9 cellular contexts compared by ENCODE assay signal in genomic region chr9:88198346-88198807, GRCh38.
DNase-seq lines count a peak whose midpoint lies in the region; ATAC-seq and TF ChIP-seq lines count a peak whose summit lies in the region.
"Had no signal": no experiment of that assay in that cellular context is flagged by ENCODE, and none has a peak within 500 bp of the region (broad histone marks: within the 10 kb centered on the region; RNA-seq: fewer than 3 reads in every experiment).

No MANE protein-coding gene starts in this region.

- POLR2A ChIA-PET in HEK293T (lab: Yijun Ruan, JAX): no interaction called here

- H3K27ac ChIP-seq in SK-N-MC: peak overlapping the region; percentile 98
- H3K27ac ChIP-seq in stomach: peak overlapping the region in 3 of 5 donors; percentile 41 to 55 (median 54)

- no peak for TF ChIP-seq POLR2A in stomach (IDR thresholded peaks at IDR 0.05)

- peak overlapping the region; percentile 74 for H3K9ac ChIP-seq in SK-N-MC (ENCODE audit: insufficient read length)

- ATAC-seq in HG03196 (IDR thresholded peaks at IDR 0.05; ENCODE audit: unreplicated experiment): no peak
- ATAC-seq in HG03520 (IDR thresholded peaks at IDR 0.05; ENCODE audit: unreplicated experiment): no peak

- no peak for TF ChIP-seq EP300 in stomach (IDR thresholded peaks at IDR 0.05)

- 42 to 69% (median 56%) methylated on average over 7 of the region's 7 CpGs for WGBS in stomach, 5 donors

- no peaks in the 10 kb centered on the region for H3K27me3 ChIP-seq in stomach

- intact Hi-C loops in stomach (cut with DNase I; ENCODE audit: low total_unique reads): no loop called here

- H3K9me3 ChIP-seq in SK-N-MC (ENCODE audit: low read depth, low read length) (no peaks in the 10 kb centered on the region), stomach (no peaks in the 10 kb centered on the region)

- TF ChIP-seq CTCF in fibroblast of villous mesenchyme (IDR thresholded peaks at IDR 0.05; ENCODE audit: insufficient read depth, low read depth, low read length) (no peak), stomach (IDR thresholded peaks at IDR 0.05) (no peak)

- H3K36me3 ChIP-seq in SK-N-MC (ENCODE audit: insufficient read depth, low read length): no peaks in the 10 kb centered on the region
- no peaks in the 10 kb centered on the region for H3K36me3 ChIP-seq in stomach

- CTCF ChIA-PET in HEK293T (lab: Yijun Ruan, JAX): no interaction called here

- H3K4me3 ChIP-seq in SK-N-MC (peak overlapping the region; percentile 71), fibroblast of villous mesenchyme (ENCODE audit: low read depth, low read length) (peak overlapping the region; percentile 38), stomach (peak overlapping the region; percentile 10 to 24 (median 20))

- DNase-seq in HEK293T (ENCODE audit: extremely low spot score) (no peak), SK-N-MC (ENCODE audit: low read depth, low spot score) (peak; percentile 67), fibroblast of villous mesenchyme (ENCODE audit: low read depth) (peak; percentile 94), stomach (no peak), DMS114 treated with DMSO at 0.1 percent for 48 hours (lab: John Stamatoyannopoulos, UW; ENCODE audit: unreplicated experiment) (no peak), NCI-H2196 treated with DMSO at 0.1 percent for 48 hours (lab: John Stamatoyannopoulos, UW; ENCODE audit: unreplicated experiment) (no peak)
- DNase-seq: stimulated activated CD4-positive, alpha-beta T cell treated with anti-CD3 and anti-CD28 coated beads, Interleukin-4, amount 100 ng/mL, for 4 hours had no signal

- peaks cover 0 to 24% (median 12%) of the 10 kb centered on the region in 4 donors for H3K4me1 ChIP-seq in stomach

TF ChIP-seq in HEK293T, 16 proteins besides CTCF, POLR2A, EP300 and RAD21:
- no peak for TF ChIP-seq SP1 (IDR thresholded peaks at IDR 0.05)
- no peak for TF ChIP-seq FOXK2 (IDR thresholded peaks at IDR 0.05)
- TF ChIP-seq HDGF (IDR thresholded peaks at IDR 0.05; ENCODE audit: borderline replicate concordance): no peak
- TF ChIP-seq LEF1 (IDR thresholded peaks at IDR 0.05; ENCODE audit: borderline replicate concordance): no peak
- TF ChIP-seq SUZ12 (IDR thresholded peaks at IDR 0.05): no peak
- no peak for TF ChIP-seq ARNT (IDR thresholded peaks at IDR 0.05)
- TF ChIP-seq L3MBTL2 (conservative IDR thresholded peaks at IDR 0.05): 0 out of 2 replicates have a peak, but pooled peaks have one; percentile 17
- TF ChIP-seq ZNF384 (IDR thresholded peaks at IDR 0.05): no peak

Comparison
In these comparisons a context has a peak if more than half of its experiments do, and no peak if none do; other contexts are left out.
1. DNase-seq: peak in SK-N-MC (single experiment) and fibroblast of villous mesenchyme (single experiment); none in HEK293T (single experiment), stomach (single experiment), DMS114 treated with DMSO at 0.1 percent for 48 hours (single experiment) and NCI-H2196 treated with DMSO at 0.1 percent for 48 hours (single experiment).
2. H3K4me3 ChIP-seq: peak in every context shown above with its lines; median percentile 71 in SK-N-MC; 38 in fibroblast of villous mesenchyme; 20 in stomach.